In the genomic region with DNA sequence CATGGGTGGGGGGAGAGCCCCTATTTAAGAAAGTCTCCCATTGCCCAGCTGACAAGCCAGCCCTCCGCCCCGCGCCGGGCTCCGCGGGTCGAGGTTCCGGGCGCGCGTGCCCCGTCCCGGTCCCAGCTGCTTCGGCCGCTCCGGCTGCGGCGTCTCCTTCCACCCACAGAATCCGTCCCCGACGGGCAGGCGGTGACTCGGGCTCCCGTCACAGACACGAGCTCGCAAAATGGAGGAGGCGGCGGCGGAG, we compare ENCODE assay signal across 8 cellular contexts. TPM values are rescaled to one million over a fixed set of nuclear protein-coding genes. Genes with fewer than 3 reads are reported as not detected.
DNase-seq lines count a peak whose midpoint lies in the region; FAIRE-seq and TF ChIP-seq lines count a peak whose summit lies in the region.

No MANE protein-coding gene starts in this region.

- no peak overlapping the region for H2BK120ac ChIP-seq in neuronal stem cell (ENCODE audit: low read depth, low read length)

- H3K9me3 ChIP-seq in DOHH2 (ENCODE audit: control insufficient read depth, insufficient read depth, low read length) (no peaks in the 10 kb centered on the region), GM23248 (ENCODE audit: low read depth) (no peaks in the 10 kb centered on the region), OCI-LY1 (ENCODE audit: low read length) (no peaks in the 10 kb centered on the region), neuronal stem cell (replicated peaks in 1 of 2; ENCODE audit: control insufficient read depth in 2 of 2, insufficient read depth in 1 of 2, low read depth in 1 of 2, low read length in 2 of 2) (no peaks in the 10 kb centered on the region)

- peaks cover 80% of the 10 kb centered on the region for H3K79me2 ChIP-seq in DOHH2 (ENCODE audit: control insufficient read depth, low read length)
- peaks cover 52% of the 10 kb centered on the region for H3K79me2 ChIP-seq in GM23248 (ENCODE audit: insufficient read depth)
- peaks cover 49% of the 10 kb centered on the region for H3K79me2 ChIP-seq in OCI-LY1 (ENCODE audit: insufficient read depth, low read length)

- peaks cover 29% of the 10 kb centered on the region for H4K20me1 ChIP-seq in DOHH2 (ENCODE audit: control insufficient read depth, insufficient read depth, low read depth, low read length)
- H4K20me1 ChIP-seq in GM23248 (ENCODE audit: insufficient read depth): no peaks in the 10 kb centered on the region
- no peaks in the 10 kb centered on the region for H4K20me1 ChIP-seq in OCI-LY1 (ENCODE audit: insufficient read depth, low read length)

- no peak for FAIRE-seq in H54 (lab: Jason Lieb, UNC)

- H3F3A ChIP-seq in DOHH2 (ENCODE audit: control insufficient read depth, insufficient read depth): peaks cover 32% of the 10 kb centered on the region
- peaks cover 57% of the 10 kb centered on the region for H3F3A ChIP-seq in GM23248 (ENCODE audit: insufficient read depth)
- no peaks in the 10 kb centered on the region; the same call in 1 of the 2 replicates for H3F3A ChIP-seq in OCI-LY1 (ENCODE audit: insufficient read depth, low read length)

- no peak overlapping the region for H3K4ac ChIP-seq in neuronal stem cell (ENCODE audit: low read length)

- no peaks in the 10 kb centered on the region for H3K27me3 ChIP-seq in DOHH2 (ENCODE audit: control insufficient read depth, low read length)
- no peaks in the 10 kb centered on the region for H3K27me3 ChIP-seq in GM23248 (replicated peaks; ENCODE audit: insufficient read depth)
- H3K27me3 ChIP-seq in OCI-LY1 (ENCODE audit: insufficient read depth, low read length): no peaks in the 10 kb centered on the region
- peaks cover 3 to 24% (median 11%) of the 10 kb centered on the region in 3 experiments for H3K27me3 ChIP-seq in neuronal stem cell (ENCODE audit: control insufficient read depth in 3 of 3, insufficient read depth in 3 of 3, low read depth in 1 of 3, low read length in 3 of 3)

- H3K9me2 ChIP-seq in DOHH2 (replicated peaks; ENCODE audit: control insufficient read depth, low read length) (no peaks in the 10 kb centered on the region), GM23248 (ENCODE audit: insufficient read depth) (no peaks in the 10 kb centered on the region), OCI-LY1 (ENCODE audit: low read depth, low read length) (no peaks in the 10 kb centered on the region)

- TF ChIP-seq POLR2A in H54 (IDR thresholded peaks at IDR 0.05; ENCODE audit: low read depth, low read length): no peak

- H2AFZ ChIP-seq in GM23248 (peak overlapping the region; percentile 60), OCI-LY1 (ENCODE audit: low read length) (no peak overlapping the region), neuronal stem cell (ENCODE audit: low read length) (peak overlapping the region; percentile 98)

- H4K8ac ChIP-seq in neuronal stem cell (ENCODE audit: low read depth, low read length): no peak overlapping the region

- H2BK15ac ChIP-seq in neuronal stem cell (ENCODE audit: low read length): no peak overlapping the region

- peak overlapping the region; percentile 65 for H3K14ac ChIP-seq in neuronal stem cell (ENCODE audit: low read length)

- 0% methylated on average over 18 to 29 of the region's 29 CpGs for WGBS in GM23248 (ENCODE audit: low coverage in 1 of 2, low lambda C conversion rate in 2 of 2, missing lambda C conversion rate in 2 of 2), 2 experiments
- WGBS in neuronal stem cell (ENCODE audit: extremely low coverage in 2 of 2, insufficient read length in 2 of 2, insufficient replicate concordance in 1 of 2), 2 donors: no CpG with 5 or more reads among the region's 29 CpGs

- H4K91ac ChIP-seq in neuronal stem cell (ENCODE audit: low read depth, low read length, poor library complexity): no peak overlapping the region

- H3K27ac ChIP-seq in DOHH2 (ENCODE audit: low read depth, low read length) (peak overlapping the region; percentile 99), GM23248 (peak overlapping the region; percentile 98), OCI-LY1 (ENCODE audit: low read depth, low read length, poor library complexity, severe bottlenecking) (peak overlapping the region; percentile 80), neuronal stem cell (replicated peaks; ENCODE audit: low read length) (no peak overlapping the region)

- H3K4me3 ChIP-seq in DOHH2 (ENCODE audit: low read length): peak overlapping the region; percentile 88
- H3K4me3 ChIP-seq in GM23248: peak overlapping the region; percentile 99
- H3K4me3 ChIP-seq in OCI-LY1 (ENCODE audit: low read depth, low read length, poor library complexity, severe bottlenecking): peak overlapping the region; percentile 83
- H3K4me3 ChIP-seq in epithelial cell of esophagus (ENCODE audit: low read length): peak overlapping the region; percentile 72
- H3K4me3 ChIP-seq in neuronal stem cell (ENCODE audit: low read length in 2 of 2): peak overlapping the region; percentile 66 to 95

- in situ Hi-C loops in GM23248 (cut with MboI): loop anchor here (5.0 to 10.0 kb wide), 2 partner anchors 424 to 742 kb away; no protein-coding TSS in a partner anchor

- H2AK5ac ChIP-seq in neuronal stem cell (ENCODE audit: low read depth, low read length): no peak overlapping the region

- H3K4me2 ChIP-seq in DOHH2 (ENCODE audit: low read length) (peak overlapping the region; percentile 81), GM23248 (ENCODE audit: unreplicated experiment) (peak overlapping the region; percentile 64), OCI-LY1 (ENCODE audit: low read length) (peak overlapping the region; percentile 99), neuronal stem cell (ENCODE audit: insufficient read depth, low read length, poor library complexity, severe bottlenecking) (peak overlapping the region; percentile 85)

- H3K23ac ChIP-seq in neuronal stem cell (ENCODE audit: low read depth, low read length, poor library complexity): peak overlapping the region; percentile 96

- H3K18ac ChIP-seq in neuronal stem cell (ENCODE audit: low read length): peak overlapping the region; percentile 81

- DNase-seq in GM23248 (no peak), epithelial cell of esophagus (ENCODE audit: low read depth) (no peak), neuronal stem cell (ENCODE audit: low spot score) (no peak), NCI-H2081 (lab: John Stamatoyannopoulos, UW) (no peak), RKO (ENCODE audit: low spot score) (no peak), H54 (ENCODE audit: insufficient read length, low spot score) (no peak)

- TF ChIP-seq CTCF in DOHH2 (IDR thresholded peaks at IDR 0.05; ENCODE audit: low read depth, low read length, poor library complexity, severe bottlenecking) (no peak), OCI-LY1 (IDR thresholded peaks at IDR 0.05; ENCODE audit: low read length) (no peak), epithelial cell of esophagus (IDR thresholded peaks at IDR 0.05; ENCODE audit: insufficient read depth, low read depth, low read length, missing control alignments) (no peak)

- H3K36me3 ChIP-seq in DOHH2 (ENCODE audit: control insufficient read depth, low read length) (peaks cover 74% of the 10 kb centered on the region), GM23248 (ENCODE audit: low read depth) (peaks cover 21% of the 10 kb centered on the region; the same call in 1 of the 2 replicates), OCI-LY1 (ENCODE audit: insufficient read depth, low read length) (peaks cover 39% of the 10 kb centered on the region), neuronal stem cell (replicated peaks in 1 of 2; ENCODE audit: control insufficient read depth in 2 of 2, insufficient read depth in 2 of 2, low read length in 2 of 2) (no peaks in the 10 kb centered on the region)

- H3K9ac ChIP-seq in GM23248 (peak overlapping the region; percentile 99), OCI-LY1 (ENCODE audit: low read length) (peak overlapping the region; percentile 91), neuronal stem cell (ENCODE audit: low read depth, low read length, poor library complexity) (peak overlapping the region; percentile 80)

- peaks cover 2% of the 10 kb centered on the region for H3K79me1 ChIP-seq in neuronal stem cell (ENCODE audit: low read depth, low read length)

- H2BK5ac ChIP-seq in neuronal stem cell (ENCODE audit: low read length): no peak overlapping the region

- H3K4me1 ChIP-seq in DOHH2 (ENCODE audit: control insufficient read depth, low read length) (peaks cover 64% of the 10 kb centered on the region), GM23248 (ENCODE audit: insufficient read depth) (peaks cover 10% of the 10 kb centered on the region; the same call in 1 of the 2 replicates), OCI-LY1 (ENCODE audit: insufficient read depth, low read length, severe bottlenecking) (peaks cover 41% of the 10 kb centered on the region), neuronal stem cell (ENCODE audit: control insufficient read depth in 2 of 2, insufficient read depth in 1 of 2, low read depth in 1 of 2, low read length in 2 of 2) (peaks cover 1 to 3% of the 10 kb centered on the region in 2 donors)

- H2BK12ac ChIP-seq in neuronal stem cell (ENCODE audit: low read length): no peak overlapping the region

RNA-seq across cellular contexts. Expression of gene NR3C1, which starts 0.2 kb away (rescaled TPM):
- total RNA-seq in GM23248 (2014; rRNA removed; shearing (Covaris generic)): 121 and 125 TPM in 2 replicates
- polyA plus RNA-seq in GM23248 (2016; fragmentation: Nextera tagmentation; extraction: Ambion mirVana): 100 and 103 TPM in 2 replicates
- polyA plus RNA-seq in neuronal stem cell (2013, experiment 1 of 2): 0.38 TPM
- polyA plus RNA-seq in neuronal stem cell (2013, experiment 2 of 2): 0.28 TPM
